In genomic region chr4:36944227-36944626, GRCh38 we compare ENCODE assay signal across 20 cellular contexts.
DNase-seq lines count a peak whose midpoint lies in the region; TF ChIP-seq lines count a peak whose summit lies in the region.
"Had no signal": no experiment of that assay in that cellular context is flagged by ENCODE, and none has a peak within 500 bp of the region (broad histone marks: within the 10 kb centered on the region; RNA-seq: fewer than 3 reads in every experiment).

No MANE protein-coding gene starts in this region.

- peaks cover 2% of the 10 kb centered on the region for H3K9me3 Mint-ChIP-seq in glutamatergic neuron (ENCODE audit: unreplicated experiment)
- H3K9me3 Mint-ChIP-seq: GM23338 had no signal

- H3K27ac ChIP-seq in temporal lobe (ENCODE audit: low read depth, low read length) (peak overlapping the region; percentile 6), suprapubic skin (no peak overlapping the region), spleen (no peak overlapping the region)
- H3K27ac ChIP-seq: RWPE1 had no signal

- H3K4me3 ChIP-seq in suprapubic skin = no peak overlapping the region
- no peak overlapping the region for H3K4me3 ChIP-seq in spleen
- H3K4me3 ChIP-seq: GM23338 had no signal

- peak overlapping the region; percentile 18 for H3K4me3 Mint-ChIP-seq in glutamatergic neuron (ENCODE audit: unreplicated experiment)
- H3K4me3 Mint-ChIP-seq: CD4-positive, alpha-beta memory T cell; GM23338; T-cell had no signal

- H3K9me3 ChIP-seq in suprapubic skin = no peaks in the 10 kb centered on the region
- no peaks in the 10 kb centered on the region for H3K9me3 ChIP-seq in spleen
- H3K9me3 ChIP-seq: Caco-2 had no signal

- intact Hi-C loops in spleen (cut with DNase I; ENCODE audit: low total_unique reads) = no loop called here

- peaks cover 6% of the 10 kb centered on the region for H3K36me3 Mint-ChIP-seq in glutamatergic neuron (ENCODE audit: unreplicated experiment)
- H3K36me3 Mint-ChIP-seq: CD4-positive, alpha-beta memory T cell; T-cell had no signal

- H3K4me1 Mint-ChIP-seq in glutamatergic neuron (ENCODE audit: low read depth, unreplicated experiment) = peaks cover 12% of the 10 kb centered on the region
- H3K4me1 Mint-ChIP-seq: CD4-positive, alpha-beta memory T cell; GM23338; T-cell had no signal

- WGBS in suprapubic skin = 80% methylated on average over 2 of the region's 2 CpGs
- WGBS in spleen, 5 donors = 80 to 91% (median 85%) methylated on average over 2 of the region's 2 CpGs

- DNase-seq in DMS 273 (lab: John Stamatoyannopoulos, UW; ENCODE audit: unreplicated experiment) (peak; percentile 52), NCI-H446 treated with DMSO at 0.1 percent for 48 hours (lab: John Stamatoyannopoulos, UW) (peak; percentile 47), glutamatergic neuron (no peak), suprapubic skin (ENCODE audit: low spot score in 2 of 2) (no peak), kidney glomerular epithelial cell (lab: John Stamatoyannopoulos, UW) (no peak), spleen (no peak)
- DNase-seq: Caco-2; CD4-positive, alpha-beta memory T cell; DMS153; HCEC 1CT; KG1; NCI-H1092 treated with DMSO at 0.1 percent for 48 hours; NCI-H146; NCI-H2081 treated with DMSO at 0.1 percent for 48 hours; NCI-H774; NK-92 treated with Interleukin-12 subunit alpha and Interleukin-12 subunit beta, amount 100 ng/mL, for 24 hours; T-cell had no signal

- H3K27me3 Mint-ChIP-seq in glutamatergic neuron (ENCODE audit: unreplicated experiment) = no peaks in the 10 kb centered on the region
- H3K27me3 Mint-ChIP-seq: CD4-positive, alpha-beta memory T cell; T-cell had no signal

- H3K36me3 ChIP-seq in suprapubic skin = no peaks in the 10 kb centered on the region
- no peaks in the 10 kb centered on the region for H3K36me3 ChIP-seq in spleen

- H3K4me1 ChIP-seq in suprapubic skin (no peaks in the 10 kb centered on the region), spleen (no peaks in the 10 kb centered on the region)
- H3K4me1 ChIP-seq: Caco-2 had no signal

- TF ChIP-seq POLR2A in suprapubic skin (IDR thresholded peaks at IDR 0.05) (no peak), spleen (IDR thresholded peaks at IDR 0.05) (no peak)

- no peak overlapping the region for H3K27ac Mint-ChIP-seq in glutamatergic neuron (ENCODE audit: unreplicated experiment)
- H3K27ac Mint-ChIP-seq: CD4-positive, alpha-beta memory T cell; GM23338; T-cell had no signal

- TF ChIP-seq CTCF in glutamatergic neuron (IDR thresholded peaks at IDR 0.05; ENCODE audit: partially characterized antibody, unreplicated experiment) (no peak), suprapubic skin (IDR thresholded peaks at IDR 0.05) (no peak), spleen (IDR thresholded peaks at IDR 0.05 in 8 of 11, conservative IDR thresholded peaks at IDR 0.05 in 3 of 11) (no peak)

- H3K27me3 ChIP-seq in suprapubic skin = no peaks in the 10 kb centered on the region
- no peaks in the 10 kb centered on the region for H3K27me3 ChIP-seq in spleen (replicated peaks in 1 of 7)

- no peak for TF ChIP-seq EP300 in suprapubic skin (IDR thresholded peaks at IDR 0.05)

Comparison
In these comparisons a context has a peak if more than half of its experiments do, and no peak if none do; other contexts are left out.
1. DNase-seq: peak in DMS 273 (single experiment) and NCI-H446 treated with DMSO at 0.1 percent for 48 hours (single experiment); none in glutamatergic neuron (single experiment), suprapubic skin (0 of 2), kidney glomerular epithelial cell (single experiment) and spleen (single experiment).